27 cellular contexts compared by ENCODE assay signal in the genomic region with DNA sequence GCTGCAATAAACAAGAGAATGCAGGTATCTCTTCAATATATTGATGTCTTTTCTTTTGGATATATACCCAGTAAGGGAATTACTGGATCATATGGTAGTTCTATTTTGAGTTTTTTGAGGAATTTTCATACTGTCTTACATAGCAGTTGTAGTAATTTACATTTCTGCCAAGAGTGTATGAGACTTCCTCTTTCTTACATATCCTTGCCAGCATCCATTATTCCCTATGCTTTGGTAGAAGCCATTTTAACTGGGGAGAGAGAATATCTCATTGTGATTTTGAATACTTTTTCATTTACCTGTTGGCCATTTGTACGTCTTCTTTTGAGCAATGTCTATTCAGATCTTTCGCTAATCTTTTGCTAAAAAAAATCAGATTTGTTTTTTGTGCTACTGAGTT.
"Had no signal": no experiment of that assay in that cellular context is flagged by ENCODE, and none has a peak within 500 bp of the region (broad histone marks: within the 10 kb centered on the region; RNA-seq: fewer than 3 reads in every experiment).

No MANE protein-coding gene starts in this region.

- H3K9me3 ChIP-seq: neutrophil, pancreas, psoas muscle, right lobe of liver, sigmoid colon, stomach, thoracic aorta, thyroid gland, tibial nerve, upper lobe of left lung, vagina had no signal

- H3K27me3 Mint-ChIP-seq: stimulated activated naive CD8-positive, alpha-beta T cell treated with anti-CD3 and anti-CD28 coated beads, Interleukin-15, Interleukin-2, amounts not matched to agents 100 ng/mL and 50 ng/mL, for 24 hours had no signal

- H3K27me3 ChIP-seq: neutrophil, pancreas, right lobe of liver, sigmoid colon, stomach, thyroid gland, tibial nerve, upper lobe of left lung, vagina had no signal

- H3K27ac ChIP-seq: neutrophil, pancreas, psoas muscle, right lobe of liver, sigmoid colon, stomach, thoracic aorta, thyroid gland, tibial nerve, upper lobe of left lung, vagina had no signal

- DNase-seq: nephron progenitor cell; nucleus accumbens; pancreas; psoas muscle; right cardiac atrium; right lobe of liver; sigmoid colon; small intestine; stimulated activated CD4-positive, alpha-beta T cell treated with anti-CD3 and anti-CD28 coated beads, Interleukin-15, amount 100 ng/mL, for 24 hours; stimulated activated CD4-positive, alpha-beta T cell treated with anti-CD3 and anti-CD28 coated beads, Interleukin-2, amount 100 ng/mL, for 24 hours; stimulated activated CD4-positive, alpha-beta T cell treated with anti-CD3 and anti-CD28 coated beads, Interleukin-2, amount 100 ng/mL, for 48 hours; stimulated activated CD4-positive, alpha-beta T cell treated with anti-CD3 and anti-CD28 coated beads, Interleukin-4, amount 100 ng/mL, for 24 hours; stimulated activated naive B cell treated with anti-CD40 and anti-IgM and Interleukin-4, amounts not matched to agents 10 μg/mL and 1 μg/mL and 100 μg/mL, for 72 hours; stimulated activated naive CD4-positive, alpha-beta T cell treated with Interleukin-2 at 50 U/mL for 16 hours; stomach; thyroid gland; trophoblast cell; upper lobe of left lung had no signal

- H3K36me3 Mint-ChIP-seq: natural killer cell treated with Interleukin-12 subunit alpha and Interleukin-12 subunit beta and Interleukin-15 and Interleukin-18, amount 100 ng/mL, for 72 hours; stimulated activated effector memory CD8-positive, alpha-beta T cell treated with anti-CD3 and anti-CD28 coated beads, Interleukin-12 subunit alpha, Interleukin-12 subunit beta, amount 100 ng/mL, for 72 hours; stimulated activated naive B cell treated with anti-CD40 and anti-IgM and Interleukin-4, amounts not matched to agents 10 μg/mL and 1 μg/mL and 100 μg/mL, for 72 hours had no signal

- H3K9me3 Mint-ChIP-seq: natural killer cell treated with Interleukin-12 subunit alpha and Interleukin-12 subunit beta and Interleukin-15 and Interleukin-18, amount 100 ng/mL, for 72 hours; stimulated activated effector memory CD8-positive, alpha-beta T cell treated with anti-CD3 and anti-CD28 coated beads, Interleukin-12 subunit alpha, Interleukin-12 subunit beta, amount 100 ng/mL, for 72 hours; stimulated activated naive CD8-positive, alpha-beta T cell treated with anti-CD3 and anti-CD28 coated beads, Interleukin-15, Interleukin-2, amounts not matched to agents 100 ng/mL and 50 ng/mL, for 24 hours had no signal

- H3K27ac Mint-ChIP-seq: natural killer cell treated with Interleukin-12 subunit alpha and Interleukin-12 subunit beta and Interleukin-15 and Interleukin-18, amount 100 ng/mL, for 72 hours; nephron progenitor cell; stimulated activated effector memory CD8-positive, alpha-beta T cell treated with anti-CD3 and anti-CD28 coated beads, Interleukin-12 subunit alpha, Interleukin-12 subunit beta, amount 100 ng/mL, for 72 hours; stimulated activated naive B cell treated with anti-CD40 and anti-IgM and Interleukin-4, amounts not matched to agents 10 μg/mL and 1 μg/mL and 100 μg/mL, for 72 hours; stimulated activated naive CD8-positive, alpha-beta T cell treated with anti-CD3 and anti-CD28 coated beads, Interleukin-15, Interleukin-2, amounts not matched to agents 100 ng/mL and 50 ng/mL, for 24 hours had no signal

- H3K4me3 ChIP-seq: pancreas, psoas muscle, right lobe of liver, sigmoid colon, stomach, thoracic aorta, thyroid gland, tibial nerve, upper lobe of left lung, vagina had no signal

- FAIRE-seq: pancreas, small intestine, urothelium cell line had no signal

- H3K36me3 ChIP-seq: neutrophil, pancreas, right lobe of liver, sigmoid colon, stomach, thoracic aorta, thyroid gland, tibial nerve, upper lobe of left lung, vagina had no signal

- H3K4me3 Mint-ChIP-seq: natural killer cell treated with Interleukin-12 subunit alpha and Interleukin-12 subunit beta and Interleukin-15 and Interleukin-18, amount 100 ng/mL, for 72 hours; nephron progenitor cell; neural crest cell; stimulated activated effector memory CD8-positive, alpha-beta T cell treated with anti-CD3 and anti-CD28 coated beads, Interleukin-12 subunit alpha, Interleukin-12 subunit beta, amount 100 ng/mL, for 72 hours; stimulated activated naive B cell treated with anti-CD40 and anti-IgM and Interleukin-4, amounts not matched to agents 10 μg/mL and 1 μg/mL and 100 μg/mL, for 72 hours; stimulated activated naive CD8-positive, alpha-beta T cell treated with anti-CD3 and anti-CD28 coated beads, Interleukin-15, Interleukin-2, amounts not matched to agents 100 ng/mL and 50 ng/mL, for 24 hours had no signal

- H3K4me1 ChIP-seq: pancreas, psoas muscle, right lobe of liver, sigmoid colon, stomach, thyroid gland, upper lobe of left lung, vagina had no signal

- H3K4me1 Mint-ChIP-seq: nephron progenitor cell; neural crest cell; stimulated activated effector memory CD8-positive, alpha-beta T cell treated with anti-CD3 and anti-CD28 coated beads, Interleukin-12 subunit alpha, Interleukin-12 subunit beta, amount 100 ng/mL, for 72 hours; stimulated activated naive B cell treated with anti-CD40 and anti-IgM and Interleukin-4, amounts not matched to agents 10 μg/mL and 1 μg/mL and 100 μg/mL, for 72 hours had no signal

- ATAC-seq: natural killer cell treated with Interleukin-12 subunit alpha and Interleukin-12 subunit beta and Interleukin-15 and Interleukin-18, amount 100 ng/mL, for 72 hours; pancreas; psoas muscle; right cardiac atrium; stimulated activated effector memory CD8-positive, alpha-beta T cell treated with anti-CD3 and anti-CD28 coated beads, Interleukin-12 subunit alpha, Interleukin-12 subunit beta, amount 100 ng/mL, for 72 hours; stimulated activated naive B cell treated with anti-CD40 and anti-IgM and Interleukin-4, amounts not matched to agents 10 μg/mL and 1 μg/mL and 100 μg/mL, for 72 hours had no signal
